Comparison of ENCODE assay signal across 10 cellular contexts in the genomic region with DNA sequence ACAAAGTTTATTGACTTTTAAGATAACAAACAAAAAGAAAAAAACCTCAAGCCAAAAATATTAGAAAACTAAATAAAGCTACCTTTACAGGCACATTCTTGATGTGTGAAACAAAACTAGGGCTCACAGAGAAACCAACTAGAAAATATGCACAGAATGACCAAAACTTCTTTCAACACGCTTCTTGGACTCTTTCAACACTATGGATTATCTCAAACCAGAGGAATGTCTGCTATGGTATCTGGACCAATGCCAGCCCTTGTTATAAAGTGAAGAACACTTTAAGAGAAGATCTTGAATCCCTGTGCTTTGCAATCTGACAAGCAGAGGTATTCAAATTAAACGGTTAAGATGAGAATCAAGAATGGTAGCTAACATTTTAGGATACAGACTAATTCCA.
A peak's percentile ranks its signal among the peaks of the same experiment; 100 is the strongest.
DNase-seq lines count a peak whose midpoint lies in the region; FAIRE-seq and TF ChIP-seq lines count a peak whose summit lies in the region.
"Had no signal": no experiment of that assay in that cellular context is flagged by ENCODE, and none has a peak within 500 bp of the region (broad histone marks: within the 10 kb centered on the region; RNA-seq: fewer than 3 reads in every experiment).

No MANE protein-coding gene starts in this region.

- no peaks in the 10 kb centered on the region for H4K20me1 ChIP-seq in osteoblast (ENCODE audit: insufficient read depth, low read length)

- DNase-seq in NCI-H69 (lab: John Stamatoyannopoulos, UW) (peak; percentile 2), epithelial cell of esophagus (ENCODE audit: low read depth) (peak; percentile 95), osteoblast (ENCODE audit: insufficient read length, low spot score, missing footprints) (peak; percentile 42), GM13976 (ENCODE audit: low spot score) (no peak), NCI-H748 treated with DMSO at 0.1 percent for 48 hours (lab: John Stamatoyannopoulos, UW) (no peak), NCI-H345 treated with DMSO at 0.1 percent for 48 hours (lab: John Stamatoyannopoulos, UW; ENCODE audit: unreplicated experiment) (no peak)
- no peak for DNase-seq in activated naive CD4-positive, alpha-beta T cell treated with anti-CD3 and anti-CD28 coated beads, Interleukin-2, amount 50 U/mL, for 16 hours
- DNase-seq: effector memory CD4-positive, alpha-beta T cell had no signal

- H3K36me3 ChIP-seq in osteoblast (ENCODE audit: insufficient read depth, low read length), result no peaks in the 10 kb centered on the region

- no peaks in the 10 kb centered on the region for H3K9me3 ChIP-seq in osteoblast (ENCODE audit: low read depth, low read length)

- no peak for TF ChIP-seq CTCF in epithelial cell of esophagus (IDR thresholded peaks at IDR 0.05; ENCODE audit: insufficient read depth, low read depth, low read length, missing control alignments)
- TF ChIP-seq CTCF in osteoblast (IDR thresholded peaks at IDR 0.05; ENCODE audit: extremely low read depth, low read depth, low read length), result no peak
- TF ChIP-seq CTCF in GM13976 (IDR thresholded peaks at IDR 0.05; ENCODE audit: borderline replicate concordance, control extremely low read depth, extremely low read depth, insufficient read depth, missing control alignments), result no peak

- H3K27ac ChIP-seq in osteoblast (ENCODE audit: low read depth, low read length), result peak overlapping the region; percentile 83

- peak overlapping the region; percentile 78 for H3K4me2 ChIP-seq in osteoblast (ENCODE audit: insufficient read depth, low read length)

- H3K4me3 ChIP-seq in epithelial cell of esophagus (ENCODE audit: low read length) (no peak overlapping the region), osteoblast (ENCODE audit: insufficient read depth, low read length) (peak overlapping the region; percentile 40)

- peaks cover 10% of the 10 kb centered on the region for H3K79me2 ChIP-seq in osteoblast (ENCODE audit: insufficient read depth, low read length)

- H3K4me1 ChIP-seq in osteoblast (ENCODE audit: insufficient read depth, low read length), result peaks cover 28% of the 10 kb centered on the region

- FAIRE-seq in G401.6 (lab: Jason Lieb, UNC), result peak; percentile 90
- FAIRE-seq: GM12892 had no signal

- in situ Hi-C loops in GM13976 (cut with MboI; ENCODE audit: low sequenced_read_pairs, unreplicated experiment), result loop anchor here (25.0 kb wide), 2 partner anchors 415 to 640 kb away; no protein-coding TSS in a partner anchor

- H3K27me3 ChIP-seq in osteoblast (ENCODE audit: insufficient read depth, low read length), result no peaks in the 10 kb centered on the region

- H2AFZ ChIP-seq in osteoblast (ENCODE audit: low read length), result no peak overlapping the region

Comparison
In these comparisons a context has a peak if more than half of its experiments do, and no peak if none do; other contexts are left out.
1. DNase-seq: peak in NCI-H69 (single experiment), epithelial cell of esophagus (single experiment) and osteoblast (single experiment); none in activated naive CD4-positive, alpha-beta T cell treated with anti-CD3 and anti-CD28 coated beads, Interleukin-2, amount 50 U/mL, for 16 hours (single experiment), GM13976 (single experiment), NCI-H748 treated with DMSO at 0.1 percent for 48 hours (single experiment) and NCI-H345 treated with DMSO at 0.1 percent for 48 hours (single experiment).